ENCODE assay signal across 31 cellular contexts in the genomic region with DNA sequence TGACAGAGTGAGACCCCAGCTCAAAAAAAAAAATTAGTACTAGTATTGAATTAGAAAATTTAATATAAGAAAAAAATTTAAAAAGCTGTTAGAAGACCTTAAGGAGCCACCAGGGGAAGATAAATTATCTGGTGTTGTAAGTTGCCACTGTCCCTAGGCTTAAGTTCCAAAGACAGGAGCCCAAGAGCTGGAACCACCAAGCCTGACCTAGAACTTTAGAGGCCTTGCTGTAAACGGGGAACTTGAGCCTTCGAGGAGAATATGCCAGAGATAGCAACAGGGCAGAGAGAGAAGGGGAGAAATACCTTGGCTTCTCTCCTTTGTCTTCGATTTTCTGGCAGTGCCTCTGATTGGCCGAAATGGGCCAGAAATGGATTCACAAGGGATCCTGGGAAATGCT.
"Had no signal": no experiment of that assay in that cellular context is flagged by ENCODE, and none has a peak within 500 bp of the region (broad histone marks: within the 10 kb centered on the region; RNA-seq: fewer than 3 reads in every experiment).

No MANE protein-coding gene starts in this region.

- H3K36me3 ChIP-seq: colonic mucosa had no signal

- H3K4me3 Mint-ChIP-seq: activated B cell treated with CpG ODN at 0.5 μM for 24 hours; activated CD8-positive, alpha-beta T cell treated with anti-CD3 and anti-CD28 coated beads for 36 hours; activated naive CD4-positive, alpha-beta T cell treated with anti-CD3 and anti-CD28 coated beads for 36 hours; activated naive CD4-positive, alpha-beta T cell treated with anti-CD3 and anti-CD28 coated beads, Interleukin-2, amount 50 U/mL, for 24 hours; activated naive CD8-positive, alpha-beta T cell treated with anti-CD3 and anti-CD28 coated beads for 36 hours; activated naive CD8-positive, alpha-beta T cell treated with anti-CD3 and anti-CD28 coated beads, Interleukin-2, amount 50 U/mL, for 24 hours; activated T-cell treated with anti-CD3 and anti-CD28 coated beads, Interleukin-2, amount 50 U/mL, for 4 hours; activated T-helper 1 cell treated with anti-CD3 and anti-CD28 coated beads, Interleukin-12 subunit alpha, Interleukin-12 subunit beta, Interleukin-2, Interleukin-4 antibody, amounts not matched to agents 30 ng/mL and 10 ng/mL and 1 ng/mL, durations not matched to agents 14 hours and 24 hours and 36 hours; brain; T-helper 17 cell; T-helper 2 cell treated with Interferon-gamma antibody and Interleukin-4, amounts not matched to agents 5 μg/mL and 100 μg/mL, for 36 hours had no signal

- H3K4me1 Mint-ChIP-seq: brain had no signal

- H3K27ac Mint-ChIP-seq: activated B cell treated with CpG ODN at 0.5 μM for 24 hours; activated CD8-positive, alpha-beta T cell treated with anti-CD3 and anti-CD28 coated beads for 36 hours; activated naive CD4-positive, alpha-beta T cell treated with anti-CD3 and anti-CD28 coated beads for 36 hours; activated naive CD4-positive, alpha-beta T cell treated with anti-CD3 and anti-CD28 coated beads, Interleukin-2, amount 50 U/mL, for 24 hours; activated naive CD8-positive, alpha-beta T cell treated with anti-CD3 and anti-CD28 coated beads for 36 hours; activated naive CD8-positive, alpha-beta T cell treated with anti-CD3 and anti-CD28 coated beads, Interleukin-2, amount 50 U/mL, for 24 hours; activated T-helper 1 cell treated with anti-CD3 and anti-CD28 coated beads, Interleukin-12 subunit alpha, Interleukin-12 subunit beta, Interleukin-2, Interleukin-4 antibody, amounts not matched to agents 30 ng/mL and 10 ng/mL and 1 ng/mL, durations not matched to agents 14 hours and 24 hours and 36 hours; activated T-helper 2 cell treated with anti-CD3 and anti-CD28 coated beads, Interferon-gamma antibody, Interleukin-2, Interleukin-4, amounts not matched to agents 10 μg/mL and 5 μg/mL and 100 μg/mL, durations not matched to agents 14 hours and 24 hours and 36 hours; brain; T-helper 17 cell; T-helper 2 cell treated with Interferon-gamma antibody and Interleukin-4, amounts not matched to agents 5 μg/mL and 100 μg/mL, for 36 hours had no signal

- H3K27ac ChIP-seq: ascending aorta, breast epithelium, cardiac muscle cell, colonic mucosa, foreskin keratinocyte, gastroesophageal sphincter, WERI-Rb-1 had no signal

- H3K27me3 Mint-ChIP-seq: activated B cell treated with CpG ODN at 0.5 μM for 24 hours; activated CD8-positive, alpha-beta T cell treated with anti-CD3 and anti-CD28 coated beads for 36 hours; activated naive CD4-positive, alpha-beta T cell treated with anti-CD3 and anti-CD28 coated beads, Interleukin-2, amount 50 U/mL, for 24 hours; activated naive CD8-positive, alpha-beta T cell treated with anti-CD3 and anti-CD28 coated beads for 36 hours; activated naive CD8-positive, alpha-beta T cell treated with anti-CD3 and anti-CD28 coated beads, Interleukin-2, amount 50 U/mL, for 24 hours; brain; T-helper 17 cell had no signal

- H3K9me3 ChIP-seq: breast epithelium, colonic mucosa, gastroesophageal sphincter had no signal

- DNase-seq: activated B cell treated with CpG ODN at 0.5 μM for 24 hours; activated CD4-positive, alpha-beta T cell treated with anti-CD3 and anti-CD28 coated beads for 48 hours; activated CD4-positive, alpha-beta T cell treated with anti-CD3 and anti-CD28 coated beads, Interleukin-2, amount 50 U/mL, for 1 hour; activated CD4-positive, alpha-beta T cell treated with anti-CD3 and anti-CD28 coated beads, Interleukin-2, amount 50 U/mL, for 48 hours; activated CD8-positive, alpha-beta memory T cell treated with anti-CD3 and anti-CD28 coated beads for 24 hours; activated CD8-positive, alpha-beta T cell treated with anti-CD3 and anti-CD28 coated beads for 36 hours; activated effector memory CD4-positive, alpha-beta T cell treated with anti-CD3 and anti-CD28 coated beads, Interleukin-2, amount 50 U/mL, for 16 hours; activated naive CD4-positive, alpha-beta T cell treated with anti-CD3 and anti-CD28 coated beads for 36 hours; activated naive CD8-positive, alpha-beta T cell treated with anti-CD3 and anti-CD28 coated beads for 36 hours; activated naive CD8-positive, alpha-beta T cell treated with anti-CD3 and anti-CD28 coated beads, Interleukin-2, amount 50 U/mL, for 24 hours; activated T-cell treated with anti-CD3 and anti-CD28 coated beads, Interleukin-2, amount 50 U/mL, for 4 hours; central memory CD4-positive, alpha-beta T cell; cerebellar nuclear complex; colonic mucosa; effector CD8-positive, alpha-beta T cell; foreskin keratinocyte; T-helper 1 cell; T-helper 17 cell; T1000; WERI-Rb-1 had no signal

- H3K4me1 ChIP-seq: colonic mucosa had no signal

- H3K4me3 ChIP-seq: ascending aorta, breast epithelium, cardiac muscle cell, colonic mucosa, gastroesophageal sphincter had no signal

- ATAC-seq: activated CD4-positive, CD25-positive, alpha-beta regulatory T cell treated with anti-CD3 and anti-CD28 coated beads, Interleukin-2, amount 50 U/mL, for 24 hours; activated CD8-positive, alpha-beta T cell treated with anti-CD3 and anti-CD28 coated beads for 36 hours; activated naive CD8-positive, alpha-beta T cell treated with anti-CD3 and anti-CD28 coated beads, Interleukin-2, amount 50 U/mL, for 24 hours; activated T-cell treated with anti-CD3 and anti-CD28 coated beads, Interleukin-2, amount 50 U/mL, for 4 hours; esophagus mucosa; foreskin keratinocyte; gastroesophageal sphincter; T-helper 17 cell had no signal

- H3K27me3 ChIP-seq: ascending aorta, breast epithelium, cardiac muscle cell, colonic mucosa, foreskin keratinocyte, gastroesophageal sphincter had no signal

- H3K9me3 Mint-ChIP-seq: T-helper 2 cell treated with Interferon-gamma antibody and Interleukin-4, amounts not matched to agents 5 μg/mL and 100 μg/mL, for 36 hours had no signal
